Comparison of ENCODE assay signal across 19 cellular contexts in the genomic region with DNA sequence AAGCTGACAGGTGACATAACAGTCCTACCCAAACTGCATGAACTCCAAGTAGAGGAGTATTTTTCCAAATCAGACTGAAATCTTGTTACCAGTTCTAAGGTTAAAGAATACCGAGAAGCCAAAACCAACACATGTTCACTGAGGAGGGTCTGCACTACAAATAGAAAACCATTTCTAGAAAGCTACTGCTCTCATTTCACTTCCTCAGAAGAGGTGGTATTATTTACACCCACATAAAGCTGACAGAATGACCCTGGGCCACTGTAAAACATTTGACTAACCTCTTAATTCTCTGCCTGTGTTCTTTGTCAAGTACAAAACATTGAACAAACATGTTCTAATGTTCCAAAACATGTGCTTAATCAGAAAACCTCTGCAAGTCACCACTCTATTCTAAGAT.
"Had no signal": no experiment of that assay in that cellular context is flagged by ENCODE, and none has a peak within 500 bp of the region (broad histone marks: within the 10 kb centered on the region; RNA-seq: fewer than 3 reads in every experiment).

No MANE protein-coding gene starts in this region.

- H3K4me3 ChIP-seq: body of pancreas, lung, neural progenitor cell, pancreas, tibial artery, uterus had no signal

- ATAC-seq: activated CD8-positive, alpha-beta T cell treated with anti-CD3 and anti-CD28 coated beads, Interleukin-2, amount 10 ng/mL, durations not matched to agents 7 days and 5 days; activated T-cell treated with anti-CD3 and anti-CD28 coated beads, Interleukin-2, amount 50 U/mL, for 72 hours; body of pancreas; left colon; pancreas had no signal

- DNase-seq: activated B cell treated with CpG ODN at 0.5 μM for 24 hours; activated CD4-positive, alpha-beta T cell treated with anti-CD3 and anti-CD28 coated beads, Interleukin-2, amount 10 ng/mL, durations not matched to agents 24 days and 14 days; activated CD8-positive, alpha-beta memory T cell treated with anti-CD3 and anti-CD28 coated beads, Interleukin-2, amount 50 U/mL, for 4 hours; activated CD8-positive, alpha-beta T cell treated with anti-CD3 and anti-CD28 coated beads, Interleukin-2, amount 10 ng/mL, durations not matched to agents 7 days and 5 days; activated gamma-delta T cell treated with Interleukin-2 at 50 U/mL for 16 hours; activated T-cell treated with anti-CD3 and anti-CD28 coated beads, Interleukin-2, amount 50 U/mL, for 72 hours; amygdala; body of pancreas; caudate nucleus; left colon; pancreas; retina; stimulated activated CD4-positive, alpha-beta T cell treated with anti-CD3 and anti-CD28 coated beads, Interleukin-15, amount 100 ng/mL, for 24 hours; stimulated activated CD4-positive, alpha-beta T cell treated with anti-CD3 and anti-CD28 coated beads, Interleukin-4, amount 100 ng/mL, for 1 hour; stimulated activated naive CD4-positive, alpha-beta T cell; tibial artery; uterus had no signal

- H3K4me2 ChIP-seq: neural progenitor cell had no signal

- H3K4me1 ChIP-seq: body of pancreas, neural progenitor cell, pancreas, tibial artery, uterus had no signal

- H2AFZ ChIP-seq: neural progenitor cell had no signal

- H3K36me3 ChIP-seq: neural progenitor cell, pancreas, tibial artery, uterus had no signal

- H3K27ac ChIP-seq: body of pancreas, neural progenitor cell, pancreas, tibial artery, uterus had no signal

- H3K9me3 ChIP-seq: pancreas, tibial artery, uterus had no signal
